In genomic region chr6:41073203-41073967, GRCh38 we compare ENCODE assay signal across 1 cellular context.
TF ChIP-seq lines count a peak whose summit lies in the region.

No MANE protein-coding gene starts in this region.

TF ChIP-seq in HepG2, 621 proteins besides CTCF, POLR2A, EP300 and RAD21 (continued from another document):
- TF ChIP-seq ZNF646 (CRISPR knock-in tag; IDR thresholded peaks at IDR 0.05), result no peak
- TF ChIP-seq CSRNP2 (CRISPR knock-in tag; conservative IDR thresholded peaks at IDR 0.05; ENCODE audit: low read depth), result no peak
- TF ChIP-seq RNF2 (conservative IDR thresholded peaks at IDR 0.05; ENCODE audit: low read depth), result peak; percentile 69
- no peak for TF ChIP-seq USF2 (IDR thresholded peaks at IDR 0.05; ENCODE audit: low read depth, low read length)
- TF ChIP-seq USF2 (CRISPR knock-in tag; IDR thresholded peaks at IDR 0.05; ENCODE audit: borderline replicate concordance), result no peak
- no peak for TF ChIP-seq ZFP36L2 (CRISPR knock-in tag; IDR thresholded peaks at IDR 0.05)
- TF ChIP-seq FOXP4 (CRISPR knock-in tag; IDR thresholded peaks at IDR 0.05), result no peak
- TF ChIP-seq TBL1XR1 (IDR thresholded peaks at IDR 0.05; ENCODE audit: borderline replicate concordance, low read length, partially characterized antibody), result no peak
- TF ChIP-seq TEF (CRISPR knock-in tag; IDR thresholded peaks at IDR 0.05), result no peak
- peak; percentile 79 for TF ChIP-seq ZNF746 (CRISPR knock-in tag; IDR thresholded peaks at IDR 0.05)
- no peak for TF ChIP-seq SATB2 (CRISPR knock-in tag; IDR thresholded peaks at IDR 0.05)
- TF ChIP-seq ZNF10 (CRISPR knock-in tag; IDR thresholded peaks at IDR 0.05; ENCODE audit: borderline replicate concordance, low read depth), result no peak
- TF ChIP-seq ZNF687 (CRISPR knock-in tag; IDR thresholded peaks at IDR 0.05), result peak; percentile 54
- no peak for TF ChIP-seq FOXA1 (IDR thresholded peaks at IDR 0.05)
- TF ChIP-seq FOXA1 (CRISPR knock-in tag; IDR thresholded peaks at IDR 0.05), result peak; percentile 20; the same call in 1 of the 2 replicates
- no peak for TF ChIP-seq ZNF101 (CRISPR knock-in tag; IDR thresholded peaks at IDR 0.05; ENCODE audit: borderline replicate concordance, low read depth)
- peak; percentile 63; the same call in 1 of the 2 replicates for TF ChIP-seq ZFAT (CRISPR knock-in tag; conservative IDR thresholded peaks at IDR 0.05)
- TF ChIP-seq TMF1 (CRISPR knock-in tag; IDR thresholded peaks at IDR 0.05; ENCODE audit: low read depth), result peak; percentile 64; the same call in 1 of the 2 replicates
- TF ChIP-seq TSC22D2 (CRISPR knock-in tag; IDR thresholded peaks at IDR 0.05; ENCODE audit: borderline replicate concordance), result no peak; the same call in 1 of the 2 replicates
- TF ChIP-seq ZBTB49 (CRISPR knock-in tag; IDR thresholded peaks at IDR 0.05; ENCODE audit: borderline replicate concordance), result no peak
- 0 out of 2 replicates have a peak, but pooled peaks have one; percentile 22 for TF ChIP-seq ZNF557 (CRISPR knock-in tag; IDR thresholded peaks at IDR 0.05)
- no peak for TF ChIP-seq PCBP2 (optimal IDR thresholded peaks at IDR 0.05; ENCODE audit: low read depth, low read length, poor library complexity, severe bottlenecking)
- TF ChIP-seq ZNF547 (CRISPR knock-in tag; IDR thresholded peaks at IDR 0.05), result no peak
- TF ChIP-seq U2AF2 (IDR thresholded peaks at IDR 0.05; ENCODE audit: low read depth, low read length), result no peak
- TF ChIP-seq GZF1 (CRISPR knock-in tag; IDR thresholded peaks at IDR 0.05), result peak; percentile 77; the same call in 1 of the 2 replicates
- 0 out of 2 replicates have a peak, but pooled peaks have one; percentile 38 for TF ChIP-seq HOXD1 (CRISPR knock-in tag; IDR thresholded peaks at IDR 0.05)
- 0 out of 2 replicates have a peak, but pooled peaks have one; percentile 26 for TF ChIP-seq SNAPC2 (CRISPR knock-in tag; IDR thresholded peaks at IDR 0.05)
- no peak for TF ChIP-seq GLI4 (CRISPR knock-in tag; IDR thresholded peaks at IDR 0.05; ENCODE audit: borderline replicate concordance)
- TF ChIP-seq ZNF530 (CRISPR knock-in tag; IDR thresholded peaks at IDR 0.05; ENCODE audit: low read depth), result no peak
- no peak for TF ChIP-seq ARNT2 (CRISPR knock-in tag; IDR thresholded peaks at IDR 0.05; ENCODE audit: low read depth)
